In the genomic region with DNA sequence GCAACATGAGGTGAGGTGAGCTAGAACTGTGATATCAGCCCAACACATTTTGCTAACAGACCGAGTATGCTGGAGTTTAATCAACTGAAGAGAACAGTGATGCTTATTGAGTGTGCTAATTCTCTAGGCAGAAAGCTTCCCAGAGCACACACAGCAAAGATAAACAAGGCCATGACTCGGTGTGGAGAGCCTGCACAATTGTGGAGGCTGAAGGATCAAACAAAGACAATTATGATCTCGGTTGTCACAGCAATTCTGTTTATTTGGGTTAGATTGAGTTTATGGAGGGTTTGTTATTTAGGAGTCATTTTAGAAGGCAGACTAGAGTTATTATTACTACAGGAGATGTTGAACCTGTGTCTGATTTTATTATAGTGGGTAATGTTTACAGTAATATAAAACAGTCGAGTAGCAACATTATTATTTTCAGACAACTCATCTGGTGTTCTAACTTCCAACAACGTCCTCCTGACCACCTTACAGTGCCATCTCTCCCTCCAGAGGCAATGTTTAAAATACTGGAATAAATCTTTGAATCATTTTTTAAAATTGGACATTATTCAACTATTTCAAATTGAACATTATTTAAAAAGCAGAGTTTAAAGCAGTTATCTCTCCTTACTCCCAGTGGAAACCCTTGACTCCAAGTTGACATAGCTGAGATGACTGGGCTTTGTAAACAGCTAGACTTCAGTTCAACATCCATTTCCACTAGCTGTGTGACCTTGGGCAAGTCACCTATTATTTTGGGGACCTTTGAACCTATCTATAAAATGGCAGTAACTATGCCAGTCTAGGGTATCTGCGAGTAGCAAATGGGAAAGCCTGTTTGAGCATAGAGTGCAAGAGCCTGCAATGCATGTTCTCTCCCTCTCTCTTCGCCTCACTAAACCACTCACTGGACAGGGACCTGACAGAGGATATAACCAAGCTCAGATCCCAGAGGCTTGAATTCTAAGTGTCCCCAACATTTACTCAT, we compare ENCODE assay signal across 1 cellular context.
TF ChIP-seq lines count a peak whose summit lies in the region.

No MANE protein-coding gene starts in this region.

TF ChIP-seq in A549, 52 proteins besides CTCF, POLR2A, EP300 and RAD21:
- TF ChIP-seq, protein P1, sequence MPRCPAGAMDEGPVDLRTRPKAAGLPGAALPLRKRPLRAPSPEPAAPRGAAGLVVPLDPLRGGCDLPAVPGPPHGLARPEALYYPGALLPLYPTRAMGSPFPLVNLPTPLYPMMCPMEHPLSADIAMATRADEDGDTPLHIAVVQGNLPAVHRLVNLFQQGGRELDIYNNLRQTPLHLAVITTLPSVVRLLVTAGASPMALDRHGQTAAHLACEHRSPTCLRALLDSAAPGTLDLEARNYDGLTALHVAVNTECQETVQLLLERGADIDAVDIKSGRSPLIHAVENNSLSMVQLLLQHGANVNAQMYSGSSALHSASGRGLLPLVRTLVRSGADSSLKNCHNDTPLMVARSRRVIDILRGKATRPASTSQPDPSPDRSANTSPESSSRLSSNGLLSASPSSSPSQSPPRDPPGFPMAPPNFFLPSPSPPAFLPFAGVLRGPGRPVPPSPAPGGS (IDR thresholded peaks at IDR 0.05) = no peak
- TF ChIP-seq HOXB13 (CRISPR knock-in tag; IDR thresholded peaks at IDR 0.05; ENCODE audit: low read depth) (no peak), ZC3H11A (IDR thresholded peaks at IDR 0.05) (no peak), FOXS1 (CRISPR knock-in tag; IDR thresholded peaks at IDR 0.05) (no peak), CBX8 (IDR thresholded peaks at IDR 0.05) (no peak), JUN (IDR thresholded peaks at IDR 0.05) (no peak), RARB (CRISPR knock-in tag; IDR thresholded peaks at IDR 0.05) (no peak), TFCP2L1 (CRISPR knock-in tag; IDR thresholded peaks at IDR 0.05) (no peak), JUNB (IDR thresholded peaks at IDR 0.05) (no peak), MYC (IDR thresholded peaks at IDR 0.05; ENCODE audit: borderline replicate concordance, low read length) (no peak), CEBPB (IDR thresholded peaks at IDR 0.05) (no peak), ZFP36 (IDR thresholded peaks at IDR 0.05; ENCODE audit: borderline replicate concordance, partially characterized antibody) (no peak), EHMT2 (IDR thresholded peaks at IDR 0.05; ENCODE audit: low read depth) (no peak), NFE2L2 (conservative IDR thresholded peaks at IDR 0.05; ENCODE audit: low read length) (no peak), CHD4 (IDR thresholded peaks at IDR 0.05; ENCODE audit: borderline replicate concordance) (no peak), HOXB5 (CRISPR knock-in tag; IDR thresholded peaks at IDR 0.05) (no peak)
TF ChIP-seq in A549: peak in this region for 0.
